ENCODE assay signal across 33 cellular contexts in genomic region chr7:40455485-40455884, GRCh38.
DNase-seq lines count a peak whose midpoint lies in the region; ATAC-seq, FAIRE-seq and TF ChIP-seq lines count a peak whose summit lies in the region.
"Had no signal": no experiment of that assay in that cellular context is flagged by ENCODE, and none has a peak within 500 bp of the region (broad histone marks: within the 10 kb centered on the region; RNA-seq: fewer than 3 reads in every experiment).

No MANE protein-coding gene starts in this region.

- H3K27ac ChIP-seq in IMR-90 (ENCODE audit: insufficient read depth, low read length), result no peak overlapping the region
- no peak overlapping the region for H3K27ac ChIP-seq in astrocyte (ENCODE audit: low read depth, low read length)
- no peak overlapping the region for H3K27ac ChIP-seq in GM23338 (ENCODE audit: low read depth)
- H3K27ac ChIP-seq in left ventricle myocardium inferior (replicated peaks), result no peak overlapping the region
- H3K27ac ChIP-seq: KMS-11, ovary, SK-N-MC, upper lobe of right lung had no signal

- H3K9ac ChIP-seq in IMR-90 (ENCODE audit: low read depth, low read length), result no peak overlapping the region
- no peak overlapping the region for H3K9ac ChIP-seq in astrocyte (ENCODE audit: low read length)
- H3K9ac ChIP-seq: KMS-11 had no signal

- H4K5ac ChIP-seq in IMR-90 (ENCODE audit: low read depth, low read length), result no peak overlapping the region

- H3K9me3 Mint-ChIP-seq in astrocyte (ENCODE audit: unreplicated experiment) (no peaks in the 10 kb centered on the region), GM23338 (no peaks in the 10 kb centered on the region)
- H3K9me3 Mint-ChIP-seq: activated naive CD8-positive, alpha-beta T cell treated with anti-CD3 and anti-CD28 coated beads, Interleukin-2, amount 10 ng/mL, durations not matched to agents 7 days and 5 days; activated T-cell treated with anti-CD3 and anti-CD28 coated beads, Interleukin-2, amount 50 U/mL, for 24 hours; CD4-positive, alpha-beta T cell; dendritic cell treated with granulocyte-macrophage colony-stimulating factor and Interleukin-4, amounts not matched to agents 40 ng/mL and 50 ng/mL, for 4 days had no signal

- no peak overlapping the region for H4K91ac ChIP-seq in IMR-90 (ENCODE audit: insufficient read depth, low read depth, low read length)

- intact Hi-C loops in IMR-90 (cut with micrococcal nuclease) (no loop called here), left ventricle myocardium inferior (cut with micrococcal nuclease) (no loop called here)

- H2BK20ac ChIP-seq in IMR-90 (ENCODE audit: low read depth, low read length), result no peak overlapping the region

- H3K4me3 ChIP-seq in IMR-90 (ENCODE audit: insufficient read depth, low read depth, low read length) (no peak overlapping the region), astrocyte (ENCODE audit: insufficient read depth, low read depth, low read length) (no peak overlapping the region), GM23338 (no peak overlapping the region), left ventricle myocardium inferior (no peak overlapping the region)
- H3K4me3 ChIP-seq: HAP-1, ovary, SK-N-MC, smooth muscle cell, upper lobe of right lung had no signal

- ATAC-seq in IMR-90 (ENCODE audit: low read depth) (no peak), left lobe of liver (peak; percentile 79), GM23338 (no peak), GM18868 (IDR thresholded peaks at IDR 0.05; ENCODE audit: unreplicated experiment) (no peak)
- ATAC-seq: esophagus mucosa, upper lobe of right lung had no signal

- TF ChIP-seq CTCF in IMR-90 (conservative IDR thresholded peaks at IDR 0.05; ENCODE audit: low read depth, low read length) (no peak), astrocyte (IDR thresholded peaks at IDR 0.05; ENCODE audit: insufficient read depth, low read depth, low read length) (no peak), GM23338 (conservative IDR thresholded peaks at IDR 0.05; ENCODE audit: low read depth in 2 of 2) (no peak), left ventricle myocardium inferior (IDR thresholded peaks at IDR 0.05; ENCODE audit: borderline replicate concordance) (no peak)

- no peaks in the 10 kb centered on the region for H3K27me3 Mint-ChIP-seq in astrocyte (ENCODE audit: low read depth, unreplicated experiment)
- peaks cover 1% of the 10 kb centered on the region for H3K27me3 Mint-ChIP-seq in GM23338 (ENCODE audit: insufficient read depth, low read depth, poor library complexity)
- H3K27me3 Mint-ChIP-seq: activated naive CD8-positive, alpha-beta T cell treated with anti-CD3 and anti-CD28 coated beads, Interleukin-2, amount 10 ng/mL, durations not matched to agents 7 days and 5 days; activated T-cell treated with anti-CD3 and anti-CD28 coated beads, Interleukin-2, amount 50 U/mL, for 24 hours; CD4-positive, alpha-beta T cell; central memory CD8-positive, alpha-beta T cell; dendritic cell treated with granulocyte-macrophage colony-stimulating factor and Interleukin-4, amounts not matched to agents 40 ng/mL and 50 ng/mL, for 4 days had no signal

- no peak overlapping the region for H2AK5ac ChIP-seq in IMR-90 (ENCODE audit: low read depth, low read length)

- H3K4me1 ChIP-seq in IMR-90 (ENCODE audit: control insufficient read depth, insufficient read depth, low read length) (no peaks in the 10 kb centered on the region), astrocyte (ENCODE audit: insufficient read depth, low read length) (no peaks in the 10 kb centered on the region), GM23338 (ENCODE audit: insufficient read depth) (peaks cover 5% of the 10 kb centered on the region; the same call in 1 of the 2 replicates), left ventricle myocardium inferior (no peaks in the 10 kb centered on the region)
- H3K4me1 ChIP-seq: HAP-1, upper lobe of right lung had no signal

- H3K4me2 ChIP-seq in IMR-90 (ENCODE audit: low read depth, low read length) (peak overlapping the region; percentile 66; the same call in 1 of the 2 replicates), astrocyte (ENCODE audit: low read length) (no peak overlapping the region), GM23338 (no peak overlapping the region)
- H3K4me2 ChIP-seq: KMS-11, smooth muscle cell had no signal

- TF ChIP-seq RAD21 in IMR-90 (IDR thresholded peaks at IDR 0.05; ENCODE audit: low read length), result no peak

- no peak overlapping the region for H2BK15ac ChIP-seq in IMR-90 (ENCODE audit: low read depth, low read length)

- in situ Hi-C loops in IMR-90 (cut with MboI; ENCODE audit: low sequenced_read_pairs), result no loop called here

- H2BK5ac ChIP-seq in IMR-90 (ENCODE audit: low read depth, low read length, poor library complexity, severe bottlenecking), result no peak overlapping the region

- no peak overlapping the region for H2AK9ac ChIP-seq in IMR-90 (replicated peaks; ENCODE audit: low read depth, low read length, poor library complexity)

- H4K8ac ChIP-seq in IMR-90 (ENCODE audit: low read depth in 2 of 2, low read length in 2 of 2), result no peak overlapping the region

- H3K27ac Mint-ChIP-seq in astrocyte (ENCODE audit: unreplicated experiment), result no peak overlapping the region
- H3K27ac Mint-ChIP-seq in GM23338, result no peak overlapping the region
- H3K27ac Mint-ChIP-seq: activated naive CD8-positive, alpha-beta T cell treated with anti-CD3 and anti-CD28 coated beads, Interleukin-2, amount 10 ng/mL, durations not matched to agents 7 days and 5 days; activated T-cell treated with anti-CD3 and anti-CD28 coated beads, Interleukin-2, amount 50 U/mL, for 24 hours; CD4-positive, alpha-beta T cell; dendritic cell treated with granulocyte-macrophage colony-stimulating factor and Interleukin-4, amounts not matched to agents 40 ng/mL and 50 ng/mL, for 4 days had no signal

- TF ChIP-seq POLR2A in IMR-90 (IDR thresholded peaks at IDR 0.05; ENCODE audit: low read depth, low read length), result no peak

- H3K56ac ChIP-seq in IMR-90 (ENCODE audit: extremely low read depth, insufficient read depth, low read length), result no peak overlapping the region

- H3K9me3 ChIP-seq in IMR-90 (ENCODE audit: control insufficient read depth, insufficient read depth, low read length) (no peaks in the 10 kb centered on the region), astrocyte (ENCODE audit: insufficient read depth, low read depth, low read length) (no peaks in the 10 kb centered on the region), left ventricle myocardium inferior (replicated peaks) (no peaks in the 10 kb centered on the region)
- H3K9me3 ChIP-seq: HAP-1, ovary, upper lobe of right lung had no signal

- no peaks in the 10 kb centered on the region; the same call in 1 of the 2 replicates for H3K9me2 ChIP-seq in GM23338 (ENCODE audit: insufficient read depth)

- POLR2A ChIA-PET in IMR-90 (lab: Charles Lee; ENCODE audit: unreplicated experiment), result no interaction called here

- CTCF ChIA-PET in IMR-90 (lab: Yijun Ruan, JAX), result no interaction called here

- H3K79me2 ChIP-seq in astrocyte (ENCODE audit: insufficient read depth, low read length) (no peaks in the 10 kb centered on the region), GM23338 (replicated peaks; ENCODE audit: insufficient read depth) (no peaks in the 10 kb centered on the region)

- H3K4ac ChIP-seq in IMR-90 (ENCODE audit: low read depth, low read length), result no peak overlapping the region

- H2AFZ ChIP-seq in IMR-90 (replicated peaks; ENCODE audit: low read length, poor library complexity) (no peak overlapping the region), astrocyte (ENCODE audit: low read depth, low read length) (no peak overlapping the region), GM23338 (no peak overlapping the region)

- H4K20me1 ChIP-seq in IMR-90 (ENCODE audit: insufficient read depth, low read length) (no peaks in the 10 kb centered on the region), astrocyte (ENCODE audit: insufficient read depth, low read length) (no peaks in the 10 kb centered on the region), GM23338 (replicated peaks; ENCODE audit: insufficient read depth) (no peaks in the 10 kb centered on the region)

- H3K9me1 ChIP-seq in IMR-90 (ENCODE audit: insufficient read depth, low read length), result no peaks in the 10 kb centered on the region

- no peak overlapping the region for H3K14ac ChIP-seq in IMR-90 (replicated peaks; ENCODE audit: low read depth, low read length)

- DNase-seq in AG08395 (ENCODE audit: low spot score) (peak; percentile 6), IMR-90 (peak; percentile 38), astrocyte (ENCODE audit: low read depth) (no peak), left lobe of liver (ENCODE audit: low spot score) (no peak), GM23338 (ENCODE audit: low spot score) (no peak), left ventricle myocardium inferior (no peak), RKO (ENCODE audit: low spot score) (no peak)
- DNase-seq: activated CD4-positive, CD25-positive, alpha-beta regulatory T cell; activated effector memory CD4-positive, alpha-beta T cell treated with anti-CD3 and anti-CD28 coated beads, Interleukin-2, amount 50 U/mL, for 16 hours; activated naive CD8-positive, alpha-beta T cell treated with anti-CD3 and anti-CD28 coated beads, Interleukin-2, amount 10 ng/mL, durations not matched to agents 7 days and 5 days; activated T-cell treated with anti-CD3 and anti-CD28 coated beads, Interleukin-2, amount 50 U/mL, for 24 hours; CD4-positive, alpha-beta T cell; DND-41; hippocampal formation; mesendoderm; MM.1S; NCI-H1694; NCI-H446 treated with DMSO at 0.1 percent for 48 hours; NCI-H82; ovary; retina; RPMI8226; stimulated activated CD4-positive, alpha-beta T cell treated with anti-CD3 and anti-CD28 coated beads, Interleukin-1b, Interleukin-23, amount 100 ng/mL, for 48 hours; stimulated activated naive CD4-positive, alpha-beta T cell treated with Interleukin-2 at 50 U/mL for 16 hours; upper lobe of right lung had no signal

- peaks cover 3% of the 10 kb centered on the region for H3K4me1 Mint-ChIP-seq in astrocyte (ENCODE audit: low read depth, unreplicated experiment)
- H3K4me1 Mint-ChIP-seq in GM23338, result peaks cover 8% of the 10 kb centered on the region
- H3K4me1 Mint-ChIP-seq: central memory CD8-positive, alpha-beta T cell had no signal

- no peaks in the 10 kb centered on the region for H3K27me3 ChIP-seq in IMR-90 (ENCODE audit: control insufficient read depth, insufficient read depth, low read length)
- H3K27me3 ChIP-seq in astrocyte (ENCODE audit: insufficient read depth, low read length), result no peaks in the 10 kb centered on the region
- no peaks in the 10 kb centered on the region for H3K27me3 ChIP-seq in GM23338 (ENCODE audit: insufficient read depth)
- no peaks in the 10 kb centered on the region for H3K27me3 ChIP-seq in left ventricle myocardium inferior (ENCODE audit: low read depth)
- H3K27me3 ChIP-seq: ovary, upper lobe of right lung had no signal

- no peak overlapping the region for H3K18ac ChIP-seq in IMR-90 (ENCODE audit: low read depth, low read length)

- H3K36me3 Mint-ChIP-seq in astrocyte (ENCODE audit: low read depth, unreplicated experiment) (no peaks in the 10 kb centered on the region), GM23338 (ENCODE audit: low read depth) (no peaks in the 10 kb centered on the region)
- H3K36me3 Mint-ChIP-seq: activated naive CD8-positive, alpha-beta T cell treated with anti-CD3 and anti-CD28 coated beads, Interleukin-2, amount 10 ng/mL, durations not matched to agents 7 days and 5 days had no signal

- H3K79me1 ChIP-seq in IMR-90 (ENCODE audit: low read depth in 1 of 2, low read length in 2 of 2), result no peaks in the 10 kb centered on the region

- H2BK120ac ChIP-seq in IMR-90 (ENCODE audit: low read depth, low read length), result no peak overlapping the region

- H3K4me3 Mint-ChIP-seq in astrocyte (ENCODE audit: unreplicated experiment) (no peak overlapping the region), GM23338 (no peak overlapping the region)
- H3K4me3 Mint-ChIP-seq: activated naive CD8-positive, alpha-beta T cell treated with anti-CD3 and anti-CD28 coated beads, Interleukin-2, amount 10 ng/mL, durations not matched to agents 7 days and 5 days; activated T-cell treated with anti-CD3 and anti-CD28 coated beads, Interleukin-2, amount 50 U/mL, for 24 hours; CD4-positive, alpha-beta T cell; central memory CD8-positive, alpha-beta T cell; dendritic cell treated with granulocyte-macrophage colony-stimulating factor and Interleukin-4, amounts not matched to agents 40 ng/mL and 50 ng/mL, for 4 days had no signal

- FAIRE-seq in astrocyte (lab: Jason Lieb, UNC), result peak; percentile 43

- H3K36me3 ChIP-seq in IMR-90 (ENCODE audit: control insufficient read depth, insufficient read depth, low read length), result no peaks in the 10 kb centered on the region
- no peaks in the 10 kb centered on the region for H3K36me3 ChIP-seq in astrocyte (ENCODE audit: insufficient read depth, low read length)
- no peaks in the 10 kb centered on the region for H3K36me3 ChIP-seq in GM23338 (ENCODE audit: insufficient read depth)
- H3K36me3 ChIP-seq in left ventricle myocardium inferior, result no peaks in the 10 kb centered on the region
- H3K36me3 ChIP-seq: HAP-1, ovary, upper lobe of right lung had no signal

- dilution Hi-C loops in IMR-90 (cut with HindIII; ENCODE audit: low sequenced_read_pairs, unreplicated experiment), result no loop called here

- no TSS peak for BruUV-seq in IMR-90 (replicated peaks; lab: Mats Ljungman, UMichigan)

- H3K23ac ChIP-seq in IMR-90 (ENCODE audit: low read depth, low read length), result no peak overlapping the region

- no peaks in the 10 kb centered on the region for H3F3A ChIP-seq in GM23338 (replicated peaks; ENCODE audit: low read depth)

Comparison
In these comparisons a context has a peak if more than half of its experiments do, and no peak if none do; other contexts are left out.
1. DNase-seq: peak in AG08395 (single experiment) and IMR-90 (single experiment); none in astrocyte (single experiment), left lobe of liver (single experiment), GM23338 (single experiment), left ventricle myocardium inferior (single experiment) and RKO (single experiment).